In genomic region chr12:61676520-61676919, GRCh38 we compare ENCODE assay signal across 13 cellular contexts.
A peak's percentile ranks its signal among the peaks of the same experiment; 100 is the strongest.
DNase-seq lines count a peak whose midpoint lies in the region; ATAC-seq and TF ChIP-seq lines count a peak whose summit lies in the region.
"Had no signal": no experiment of that assay in that cellular context is flagged by ENCODE, and none has a peak within 500 bp of the region (broad histone marks: within the 10 kb centered on the region; RNA-seq: fewer than 3 reads in every experiment).

No MANE protein-coding gene starts in this region.

- no peak overlapping the region for H3K9ac ChIP-seq in HCT116 (ENCODE audit: low read length)
- H3K9ac ChIP-seq in mesendoderm (ENCODE audit: low read length) = no peak overlapping the region
- H3K9ac ChIP-seq in trophoblast cell (ENCODE audit: low read length) = no peak overlapping the region

- H4K20me1 ChIP-seq in HCT116 (ENCODE audit: insufficient read depth) = no peaks in the 10 kb centered on the region

- ATAC-seq in HCT116 = peak; percentile 60; the same call in 1 of the 2 replicates
- ATAC-seq in SK-N-SH treated with all-trans-retinoic acid at 6 μM for 48 hours = no peak
- ATAC-seq: A549; CD8-positive, alpha-beta T cell had no signal

- H2BK15ac ChIP-seq in mesendoderm (replicated peaks; ENCODE audit: low read depth) = no peak overlapping the region

- no peak overlapping the region for H2AFZ ChIP-seq in HCT116 (ENCODE audit: low read depth, low read length, poor library complexity, severe bottlenecking)
- no peak overlapping the region for H2AFZ ChIP-seq in trophoblast cell (ENCODE audit: insufficient read depth, low read length, poor library complexity)

- no peak overlapping the region for H3K27ac ChIP-seq in HCT116 (ENCODE audit: low read depth, low read length)
- no peak overlapping the region for H3K27ac ChIP-seq in RWPE1
- H3K27ac ChIP-seq in mesendoderm (ENCODE audit: low read depth, low read length) = no peak overlapping the region
- H3K27ac ChIP-seq in trophoblast cell (ENCODE audit: low read depth, low read length) = no peak overlapping the region
- H3K27ac ChIP-seq: A549 had no signal

- H3K79me2 ChIP-seq in HCT116 (ENCODE audit: insufficient read depth, low read length) = no peaks in the 10 kb centered on the region
- no peaks in the 10 kb centered on the region for H3K79me2 ChIP-seq in mesendoderm (ENCODE audit: control insufficient read depth, insufficient read depth, low read length)
- H3K79me2 ChIP-seq in trophoblast cell (ENCODE audit: control insufficient read depth, insufficient read depth, low read length, poor library complexity) = no peaks in the 10 kb centered on the region

- H4K12ac ChIP-seq in trophoblast cell (ENCODE audit: low read depth, low read length) = no peak overlapping the region

- no peak overlapping the region for H2BK12ac ChIP-seq in trophoblast cell (ENCODE audit: low read length)

- H3K79me1 ChIP-seq in mesendoderm (ENCODE audit: low read length) (no peaks in the 10 kb centered on the region), trophoblast cell (ENCODE audit: low read length) (no peaks in the 10 kb centered on the region)

- H3K4me3 ChIP-seq in HCT116 (replicated peaks in 1 of 2; ENCODE audit: low read depth in 1 of 2, low read length in 2 of 2) (no peak overlapping the region), epithelial cell of esophagus (ENCODE audit: low read length) (no peak overlapping the region), mesendoderm (ENCODE audit: low read length) (no peak overlapping the region), trophoblast cell (ENCODE audit: low read depth, low read length) (no peak overlapping the region)
- H3K4me3 ChIP-seq: A549 had no signal

- POLR2A ChIA-PET in HCT116 (lab: Charles Lee) (no interaction called here), RWPE1 (lab: Yijun Ruan, JAX; ENCODE audit: low non-redundant PET) (no interaction called here)

- H3K9me3 ChIP-seq in HCT116 (ENCODE audit: control insufficient read depth in 1 of 2, insufficient read depth in 1 of 2, low read depth in 1 of 2, low read length in 2 of 2) (no peaks in the 10 kb centered on the region), trophoblast cell (ENCODE audit: insufficient read depth, low read depth, low read length) (no peaks in the 10 kb centered on the region)
- H3K9me3 ChIP-seq: A549 had no signal

- H4K8ac ChIP-seq in mesendoderm (ENCODE audit: low read depth, low read length) (no peak overlapping the region), trophoblast cell (ENCODE audit: low read depth, low read length) (no peak overlapping the region)

- DNase-seq in HCT116 (ENCODE audit: low read depth, low spot score) (no peak), RWPE1 (ENCODE audit: low spot score) (peak; percentile 15), epithelial cell of esophagus (ENCODE audit: low read depth) (peak; percentile 61), mesendoderm (peak; percentile 64), trophoblast cell (no peak)
- DNase-seq in stimulated activated CD4-positive, alpha-beta T cell treated with anti-CD3 and anti-CD28 coated beads, Interleukin-4, amount 100 ng/mL, for 1 hour = no peak
- DNase-seq: CD8-positive, alpha-beta T cell; COR-L47; DMS153; GF-D8; HCEC 1CT had no signal

- no peak overlapping the region for H3K14ac ChIP-seq in trophoblast cell (ENCODE audit: low read length)

- H3K56ac ChIP-seq in mesendoderm (ENCODE audit: low read length) = no peak overlapping the region

- intact Hi-C loops in HCT116 (cut with micrococcal nuclease) = no loop called here

- H2AK5ac ChIP-seq in mesendoderm (ENCODE audit: low read length) (no peak overlapping the region), trophoblast cell (ENCODE audit: low read length) (no peak overlapping the region)

- no peak overlapping the region for H3K18ac ChIP-seq in mesendoderm (ENCODE audit: low read length)
- H3K18ac ChIP-seq in trophoblast cell (ENCODE audit: low read length) = no peak overlapping the region

- no peak overlapping the region for H4K5ac ChIP-seq in mesendoderm (ENCODE audit: low read length)

- H4K91ac ChIP-seq in trophoblast cell (ENCODE audit: low read depth, low read length) = no peak overlapping the region

- H3K4ac ChIP-seq in mesendoderm (ENCODE audit: low read depth, low read length) = no peak overlapping the region
- no peak overlapping the region for H3K4ac ChIP-seq in trophoblast cell (ENCODE audit: low read depth, low read length)

- RAD21 ChIA-PET in HCT116 (lab: Charles Lee; ENCODE audit: low non-redundant PET in 1 of 2, low total read pairs in 2 of 2, uncharacterized antibody in 2 of 2, unreplicated experiment in 2 of 2) = no interaction called here

- no TSS peak for BruUV-seq in HCT116 (replicated peaks; lab: Mats Ljungman, UMichigan)

- H3K23ac ChIP-seq in mesendoderm (ENCODE audit: low read length) = no peak overlapping the region
- no peak overlapping the region for H3K23ac ChIP-seq in trophoblast cell (ENCODE audit: low read length)

- H2BK120ac ChIP-seq in mesendoderm (ENCODE audit: low read depth, low read length) (no peak overlapping the region), trophoblast cell (ENCODE audit: insufficient read depth, low read length, poor library complexity) (no peak overlapping the region)

- H3K36me3 ChIP-seq in HCT116 (ENCODE audit: control insufficient read depth in 1 of 2, insufficient read depth in 2 of 2, low read length in 2 of 2) (no peaks in the 10 kb centered on the region), mesendoderm (ENCODE audit: control insufficient read depth, insufficient read depth, low read length) (no peaks in the 10 kb centered on the region), trophoblast cell (ENCODE audit: control insufficient read depth in 1 of 2, insufficient read depth in 2 of 2, low read length in 2 of 2) (no peaks in the 10 kb centered on the region)

- no peaks in the 10 kb centered on the region for H3K9me2 ChIP-seq in HCT116 (ENCODE audit: insufficient read depth)

- CTCF ChIA-PET in HCT116 (lab: Charles Lee) (no interaction called here), RWPE1 (lab: Yijun Ruan, JAX) (no interaction called here)

- TF ChIP-seq CTCF in HCT116 (IDR thresholded peaks at IDR 0.05 in 2 of 3, conservative IDR thresholded peaks at IDR 0.05 in 1 of 3; ENCODE audit: borderline replicate concordance in 1 of 3, insufficient read depth in 1 of 3, low read depth in 2 of 3, low read length in 2 of 3) = no peak
- TF ChIP-seq CTCF in RWPE1 (conservative IDR thresholded peaks at IDR 0.05; ENCODE audit: low read depth) = no peak
- TF ChIP-seq CTCF in epithelial cell of esophagus (IDR thresholded peaks at IDR 0.05; ENCODE audit: insufficient read depth, low read depth, low read length, missing control alignments) = no peak

- H2BK5ac ChIP-seq in mesendoderm (ENCODE audit: low read length) (no peak overlapping the region), trophoblast cell (ENCODE audit: low read depth, low read length, poor library complexity) (no peak overlapping the region)

- H3K4me1 ChIP-seq in HCT116 (ENCODE audit: control insufficient read depth in 1 of 2, insufficient read depth in 2 of 2, low read length in 2 of 2) (no peaks in the 10 kb centered on the region), mesendoderm (ENCODE audit: control insufficient read depth, low read depth, low read length) (no peaks in the 10 kb centered on the region), trophoblast cell (ENCODE audit: control insufficient read depth in 1 of 2, insufficient read depth in 2 of 2, low read length in 2 of 2) (no peaks in the 10 kb centered on the region)
- H3K4me1 ChIP-seq: A549 had no signal

- H3K4me2 ChIP-seq in HCT116 (ENCODE audit: low read length) (no peak overlapping the region), mesendoderm (ENCODE audit: low read length) (no peak overlapping the region), trophoblast cell (ENCODE audit: low read length) (no peak overlapping the region)
- H3K4me2 ChIP-seq: A549 had no signal

- TF ChIP-seq POLR2A in HCT116 (IDR thresholded peaks at IDR 0.05; ENCODE audit: borderline replicate concordance, extremely low read depth, insufficient read depth, insufficient read length) = no peak

- H3K27me3 ChIP-seq in HCT116 (ENCODE audit: insufficient read depth, low read length) = no peaks in the 10 kb centered on the region
- no peaks in the 10 kb centered on the region for H3K27me3 ChIP-seq in mesendoderm (ENCODE audit: insufficient read depth, low read length, poor library complexity)
- no peaks in the 10 kb centered on the region for H3K27me3 ChIP-seq in trophoblast cell (ENCODE audit: insufficient read depth, low read length)

- TF ChIP-seq RAD21 in HCT116 (IDR thresholded peaks at IDR 0.05; ENCODE audit: low read depth) = no peak

TF ChIP-seq in HCT116, 20 proteins besides CTCF, POLR2A, EP300 and RAD21 (continues in another document):
- TF ChIP-seq YY1 (IDR thresholded peaks at IDR 0.05; ENCODE audit: extremely low read depth, insufficient replicate concordance, low read depth, low read length) (no peak), SP1 (IDR thresholded peaks at IDR 0.05; ENCODE audit: low read depth) (no peak), CBX3 (IDR thresholded peaks at IDR 0.05; ENCODE audit: low read depth) (no peak), EZH2phosphoT487 (IDR thresholded peaks at IDR 0.05; ENCODE audit: borderline replicate concordance) (no peak), POLR2AphosphoS5 (IDR thresholded peaks at IDR 0.05; ENCODE audit: low read depth, low read length) (no peak), ELF1 (IDR thresholded peaks at IDR 0.05; ENCODE audit: borderline replicate concordance, low read depth) (no peak), CEBPB (IDR thresholded peaks at IDR 0.05; ENCODE audit: low read depth) (no peak)

TF ChIP-seq in SK-N-SH treated with all-trans-retinoic acid at 6 μM for 48 hours, 23 proteins besides CTCF, POLR2A, EP300 and RAD21 (continues in another document):
- no peak for TF ChIP-seq ZNF565 (CRISPR knock-in tag; conservative IDR thresholded peaks at IDR 0.05; ENCODE audit: low read depth)
- no peak for TF ChIP-seq ZC3H10 (CRISPR knock-in tag; IDR thresholded peaks at IDR 0.05)
- TF ChIP-seq POU6F1 (CRISPR knock-in tag; IDR thresholded peaks at IDR 0.05; ENCODE audit: borderline replicate concordance, low read depth) = no peak

Comparison
In these comparisons a context has a peak if more than half of its experiments do, and no peak if none do; other contexts are left out.
1. DNase-seq: peak in RWPE1 (single experiment), epithelial cell of esophagus (single experiment) and mesendoderm (single experiment); none in HCT116 (single experiment), stimulated activated CD4-positive, alpha-beta T cell treated with anti-CD3 and anti-CD28 coated beads, Interleukin-4, amount 100 ng/mL, for 1 hour (single experiment) and trophoblast cell (0 of 2).